Comparison of ENCODE assay signal across 34 cellular contexts in genomic region chr16:63841271-63841670, GRCh38.
"Had no signal": no experiment of that assay in that cellular context is flagged by ENCODE, and none has a peak within 500 bp of the region (broad histone marks: within the 10 kb centered on the region; RNA-seq: fewer than 3 reads in every experiment).

No MANE protein-coding gene starts in this region.

- H3K27ac Mint-ChIP-seq: activated naive CD4-positive, alpha-beta T cell treated with anti-CD3 and anti-CD28 coated beads for 36 hours; activated naive CD4-positive, alpha-beta T cell treated with anti-CD3 and anti-CD28 coated beads, Interleukin-2, amount 10 ng/mL, durations not matched to agents 7 days and 5 days; activated naive CD4-positive, alpha-beta T cell treated with anti-CD3 and anti-CD28 coated beads, Interleukin-2, amount 50 U/mL, for 24 hours; activated naive CD4-positive, alpha-beta T cell treated with anti-CD3 and anti-CD28 coated beads, Interleukin-2, amount 50 U/mL, for 72 hours; activated naive CD8-positive, alpha-beta T cell; activated naive CD8-positive, alpha-beta T cell treated with anti-CD3 and anti-CD28 coated beads for 36 hours; activated naive CD8-positive, alpha-beta T cell treated with anti-CD3 and anti-CD28 coated beads, Interleukin-2, amount 10 ng/mL, durations not matched to agents 7 days and 5 days; activated naive CD8-positive, alpha-beta T cell treated with anti-CD3 and anti-CD28 coated beads, Interleukin-2, amount 50 U/mL, for 24 hours; activated T-cell treated with anti-CD3 and anti-CD28 coated beads, Interleukin-2, amount 50 U/mL, for 24 hours; activated T-cell treated with anti-CD3 and anti-CD28 coated beads, Interleukin-2, amount 50 U/mL, for 72 hours; activated T-helper 1 cell treated with anti-CD3 and anti-CD28 coated beads, Interleukin-12 subunit alpha, Interleukin-12 subunit beta, Interleukin-2, Interleukin-4 antibody, amounts not matched to agents 30 ng/mL and 10 ng/mL and 1 ng/mL, durations not matched to agents 14 hours and 24 hours and 36 hours; activated T-helper 17 cell treated with anti-CD3 and anti-CD28 coated beads, Interleukin-2, amount 50 U/mL, for 72 hours; activated T-helper 2 cell treated with anti-CD3 and anti-CD28 coated beads, Interferon-gamma antibody, Interleukin-2, Interleukin-4, amounts not matched to agents 10 μg/mL and 5 μg/mL and 100 μg/mL, durations not matched to agents 14 hours and 24 hours and 36 hours; brain had no signal

- H3K4me3 Mint-ChIP-seq: activated naive CD4-positive, alpha-beta T cell treated with anti-CD3 and anti-CD28 coated beads for 36 hours; activated naive CD4-positive, alpha-beta T cell treated with anti-CD3 and anti-CD28 coated beads, Interleukin-2, amount 10 ng/mL, durations not matched to agents 7 days and 5 days; activated naive CD4-positive, alpha-beta T cell treated with anti-CD3 and anti-CD28 coated beads, Interleukin-2, amount 50 U/mL, for 24 hours; activated naive CD8-positive, alpha-beta T cell; activated naive CD8-positive, alpha-beta T cell treated with anti-CD3 and anti-CD28 coated beads for 36 hours; activated naive CD8-positive, alpha-beta T cell treated with anti-CD3 and anti-CD28 coated beads, Interleukin-2, amount 10 ng/mL, durations not matched to agents 7 days and 5 days; activated naive CD8-positive, alpha-beta T cell treated with anti-CD3 and anti-CD28 coated beads, Interleukin-2, amount 50 U/mL, for 24 hours; activated T-cell treated with anti-CD3 and anti-CD28 coated beads, Interleukin-2, amount 50 U/mL, for 24 hours; activated T-cell treated with anti-CD3 and anti-CD28 coated beads, Interleukin-2, amount 50 U/mL, for 4 hours; activated T-cell treated with anti-CD3 and anti-CD28 coated beads, Interleukin-2, amount 50 U/mL, for 72 hours; activated T-helper 1 cell treated with anti-CD3 and anti-CD28 coated beads, Interleukin-12 subunit alpha, Interleukin-12 subunit beta, Interleukin-2, Interleukin-4 antibody, amounts not matched to agents 30 ng/mL and 10 ng/mL and 1 ng/mL, durations not matched to agents 14 hours and 24 hours and 36 hours; activated T-helper 17 cell treated with anti-CD3 and anti-CD28 coated beads, Interleukin-2, amount 50 U/mL, for 72 hours; brain; central memory CD8-positive, alpha-beta T cell had no signal

- ATAC-seq: activated naive CD4-positive, alpha-beta T cell treated with anti-CD3 and anti-CD28 coated beads, Interleukin-2, amount 50 U/mL, for 72 hours; activated naive CD8-positive, alpha-beta T cell treated with anti-CD3 and anti-CD28 coated beads, Interleukin-2, amount 50 U/mL, for 24 hours; activated T-cell treated with anti-CD3 and anti-CD28 coated beads, Interleukin-2, amount 50 U/mL, for 4 hours; activated T-cell treated with anti-CD3 and anti-CD28 coated beads, Interleukin-2, amount 50 U/mL, for 72 hours; activated T-helper 17 cell treated with anti-CD3 and anti-CD28 coated beads, Interleukin-2, amount 50 U/mL, for 72 hours; body of pancreas had no signal

- H3K4me1 Mint-ChIP-seq: activated naive CD4-positive, alpha-beta T cell treated with anti-CD3 and anti-CD28 coated beads, Interleukin-2, amount 10 ng/mL, durations not matched to agents 7 days and 5 days; activated naive CD4-positive, alpha-beta T cell treated with anti-CD3 and anti-CD28 coated beads, Interleukin-2, amount 50 U/mL, for 24 hours; activated naive CD8-positive, alpha-beta T cell treated with anti-CD3 and anti-CD28 coated beads for 36 hours; activated naive CD8-positive, alpha-beta T cell treated with anti-CD3 and anti-CD28 coated beads, Interleukin-2, amount 10 ng/mL, durations not matched to agents 7 days and 5 days; activated naive CD8-positive, alpha-beta T cell treated with anti-CD3 and anti-CD28 coated beads, Interleukin-2, amount 50 U/mL, for 24 hours; activated T-helper 17 cell treated with anti-CD3 and anti-CD28 coated beads, Interleukin-2, amount 50 U/mL, for 72 hours; brain; central memory CD8-positive, alpha-beta T cell had no signal

- DNase-seq: activated effector memory CD4-positive, alpha-beta T cell treated with anti-CD3 and anti-CD28 coated beads, Interleukin-2, amount 50 U/mL, for 16 hours; activated effector memory CD4-positive, alpha-beta T cell treated with Interleukin-2 at 50 U/mL for 16 hours; activated gamma-delta T cell; activated gamma-delta T cell treated with Interleukin-2 at 50 U/mL for 16 hours; activated naive CD4-positive, alpha-beta T cell; activated naive CD4-positive, alpha-beta T cell treated with anti-CD3 and anti-CD28 coated beads for 36 hours; activated naive CD4-positive, alpha-beta T cell treated with anti-CD3 and anti-CD28 coated beads, Interleukin-2, amount 10 ng/mL, durations not matched to agents 7 days and 5 days; activated naive CD4-positive, alpha-beta T cell treated with anti-CD3 and anti-CD28 coated beads, Interleukin-2, amount 50 U/mL, for 16 hours; activated naive CD4-positive, alpha-beta T cell treated with Interleukin-2 at 50 U/mL for 16 hours; activated naive CD8-positive, alpha-beta T cell treated with anti-CD3 and anti-CD28 coated beads for 36 hours; activated naive CD8-positive, alpha-beta T cell treated with anti-CD3 and anti-CD28 coated beads, Interleukin-2, amount 10 ng/mL, durations not matched to agents 7 days and 5 days; activated naive CD8-positive, alpha-beta T cell treated with anti-CD3 and anti-CD28 coated beads, Interleukin-2, amount 50 U/mL, for 24 hours; activated T-cell treated with anti-CD3 and anti-CD28 coated beads, Interleukin-2, amount 50 U/mL, for 1 hour; activated T-cell treated with anti-CD3 and anti-CD28 coated beads, Interleukin-2, amount 50 U/mL, for 24 hours; activated T-cell treated with anti-CD3 and anti-CD28 coated beads, Interleukin-2, amount 50 U/mL, for 4 hours; activated T-cell treated with anti-CD3 and anti-CD28 coated beads, Interleukin-2, amount 50 U/mL, for 48 hours; activated T-cell treated with anti-CD3 and anti-CD28 coated beads, Interleukin-2, amount 50 U/mL, for 72 hours; adrenal gland; amniotic stem cell; amygdala; anterior cingulate cortex; aorta; body of pancreas; brain microvascular endothelial cell; central memory CD4-positive, alpha-beta T cell; cerebellar nuclear complex had no signal

- H3K36me3 Mint-ChIP-seq: activated naive CD4-positive, alpha-beta T cell treated with anti-CD3 and anti-CD28 coated beads, Interleukin-2, amount 10 ng/mL, durations not matched to agents 7 days and 5 days; activated naive CD4-positive, alpha-beta T cell treated with anti-CD3 and anti-CD28 coated beads, Interleukin-2, amount 50 U/mL, for 24 hours; activated naive CD8-positive, alpha-beta T cell; activated naive CD8-positive, alpha-beta T cell treated with anti-CD3 and anti-CD28 coated beads for 36 hours; activated naive CD8-positive, alpha-beta T cell treated with anti-CD3 and anti-CD28 coated beads, Interleukin-2, amount 10 ng/mL, durations not matched to agents 7 days and 5 days had no signal
